1 cellular context compared by ENCODE assay signal in the genomic region with DNA sequence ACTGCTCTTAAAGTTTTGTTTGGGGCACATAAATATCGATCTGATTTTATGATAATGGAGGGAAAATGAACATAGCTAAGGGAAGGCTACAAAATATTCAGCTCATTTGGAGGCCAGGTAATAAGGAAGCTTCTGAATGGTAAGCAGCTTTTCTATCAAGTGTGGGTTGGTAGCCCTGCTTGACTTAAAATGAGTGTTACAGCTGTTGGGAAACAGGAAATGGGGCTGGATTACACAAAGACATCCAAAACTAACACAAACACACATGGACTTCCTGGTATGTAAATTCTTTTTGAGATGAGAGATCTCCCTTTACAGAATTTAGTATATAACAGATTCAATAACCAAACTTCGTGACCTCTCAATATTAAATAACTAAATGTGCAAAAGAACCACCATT.
TF ChIP-seq lines count a peak whose summit lies in the region.

No MANE protein-coding gene starts in this region.

TF ChIP-seq in GM23338, 12 proteins besides CTCF, POLR2A, EP300 and RAD21:
- TF ChIP-seq, protein P1, sequence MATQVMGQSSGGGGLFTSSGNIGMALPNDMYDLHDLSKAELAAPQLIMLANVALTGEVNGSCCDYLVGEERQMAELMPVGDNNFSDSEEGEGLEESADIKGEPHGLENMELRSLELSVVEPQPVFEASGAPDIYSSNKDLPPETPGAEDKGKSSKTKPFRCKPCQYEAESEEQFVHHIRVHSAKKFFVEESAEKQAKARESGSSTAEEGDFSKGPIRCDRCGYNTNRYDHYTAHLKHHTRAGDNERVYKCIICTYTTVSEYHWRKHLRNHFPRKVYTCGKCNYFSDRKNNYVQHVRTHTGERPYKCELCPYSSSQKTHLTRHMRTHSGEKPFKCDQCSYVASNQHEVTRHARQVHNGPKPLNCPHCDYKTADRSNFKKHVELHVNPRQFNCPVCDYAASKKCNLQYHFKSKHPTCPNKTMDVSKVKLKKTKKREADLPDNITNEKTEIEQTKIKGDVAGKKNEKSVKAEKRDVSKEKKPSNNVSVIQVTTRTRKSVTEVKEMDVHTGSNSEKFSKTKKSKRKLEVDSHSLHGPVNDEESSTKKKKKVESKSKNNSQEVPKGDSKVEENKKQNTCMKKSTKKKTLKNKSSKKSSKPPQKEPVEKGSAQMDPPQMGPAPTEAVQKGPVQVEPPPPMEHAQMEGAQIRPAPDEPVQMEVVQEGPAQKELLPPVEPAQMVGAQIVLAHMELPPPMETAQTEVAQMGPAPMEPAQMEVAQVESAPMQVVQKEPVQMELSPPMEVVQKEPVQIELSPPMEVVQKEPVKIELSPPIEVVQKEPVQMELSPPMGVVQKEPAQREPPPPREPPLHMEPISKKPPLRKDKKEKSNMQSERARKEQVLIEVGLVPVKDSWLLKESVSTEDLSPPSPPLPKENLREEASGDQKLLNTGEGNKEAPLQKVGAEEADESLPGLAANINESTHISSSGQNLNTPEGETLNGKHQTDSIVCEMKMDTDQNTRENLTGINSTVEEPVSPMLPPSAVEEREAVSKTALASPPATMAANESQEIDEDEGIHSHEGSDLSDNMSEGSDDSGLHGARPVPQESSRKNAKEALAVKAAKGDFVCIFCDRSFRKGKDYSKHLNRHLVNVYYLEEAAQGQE (IDR thresholded peaks at IDR 0.05; ENCODE audit: unreplicated experiment), result no peak
- TF ChIP-seq ETS1 (IDR thresholded peaks at IDR 0.05), result no peak
